Comparison of ENCODE assay signal across 14 cellular contexts in genomic region chr16:4110065-4110464, GRCh38.
"Had no signal": no experiment of that assay in that cellular context is flagged by ENCODE, and none has a peak within 500 bp of the region (broad histone marks: within the 10 kb centered on the region; RNA-seq: fewer than 3 reads in every experiment).

No MANE protein-coding gene starts in this region.

- DNase-seq: activated CD4-positive, alpha-beta T cell treated with anti-CD3 and anti-CD28 coated beads, Interleukin-2, amount 10 ng/mL, durations not matched to agents 24 days and 14 days; activated naive CD4-positive, alpha-beta T cell treated with anti-CD3 and anti-CD28 coated beads for 36 hours; effector CD4-positive, alpha-beta T cell; foreskin keratinocyte; left ventricle myocardium superior; naive thymus-derived CD4-positive, alpha-beta T cell; stimulated activated CD4-positive, alpha-beta T cell treated with anti-CD3 and anti-CD28 coated beads, Interleukin-4, amount 100 ng/mL, for 1 hour; stimulated activated CD8-positive, alpha-beta memory T cell treated with anti-CD3 and anti-CD28 coated beads, Interleukin-4, amount 100 ng/mL, for 48 hours; stimulated activated naive CD8-positive, alpha-beta T cell treated with anti-CD3 and anti-CD28 coated beads, Interleukin-15, amount 100 ng/mL, for 72 hours had no signal

- H3K27ac Mint-ChIP-seq: activated CD4-positive, alpha-beta T cell treated with anti-CD3 and anti-CD28 coated beads, Interleukin-2, amount 10 ng/mL, durations not matched to agents 24 days and 14 days; activated naive CD4-positive, alpha-beta T cell treated with anti-CD3 and anti-CD28 coated beads for 36 hours; activated T-helper 1 cell treated with anti-CD3 and anti-CD28 coated beads, Interleukin-12 subunit alpha, Interleukin-12 subunit beta, Interleukin-2, Interleukin-4 antibody, amounts not matched to agents 30 ng/mL and 10 ng/mL and 1 ng/mL, durations not matched to agents 14 hours and 24 hours and 36 hours; naive thymus-derived CD4-positive, alpha-beta T cell had no signal

- ATAC-seq: foreskin keratinocyte; heart left ventricle; left ventricle myocardium superior; naive thymus-derived CD4-positive, alpha-beta T cell; stimulated activated naive CD8-positive, alpha-beta T cell treated with anti-CD3 and anti-CD28 coated beads, Interleukin-15, amount 100 ng/mL, for 72 hours had no signal

- FAIRE-seq: endothelial cell of umbilical vein, islet of Langerhans had no signal

- H3K36me3 ChIP-seq: thoracic aorta had no signal

- H3K27me3 Mint-ChIP-seq: activated CD4-positive, alpha-beta T cell treated with anti-CD3 and anti-CD28 coated beads, Interleukin-2, amount 10 ng/mL, durations not matched to agents 24 days and 14 days; naive thymus-derived CD4-positive, alpha-beta T cell; stimulated activated naive CD8-positive, alpha-beta T cell treated with anti-CD3 and anti-CD28 coated beads, Interleukin-15, amount 100 ng/mL, for 72 hours had no signal

- H3K9me3 Mint-ChIP-seq: activated CD4-positive, alpha-beta T cell treated with anti-CD3 and anti-CD28 coated beads, Interleukin-2, amount 10 ng/mL, durations not matched to agents 24 days and 14 days; activated T-helper 1 cell treated with anti-CD3 and anti-CD28 coated beads, Interleukin-12 subunit alpha, Interleukin-12 subunit beta, Interleukin-2, Interleukin-4 antibody, amounts not matched to agents 30 ng/mL and 10 ng/mL and 1 ng/mL, durations not matched to agents 14 hours and 24 hours and 36 hours; naive thymus-derived CD4-positive, alpha-beta T cell; stimulated activated naive CD8-positive, alpha-beta T cell treated with anti-CD3 and anti-CD28 coated beads, Interleukin-15, amount 100 ng/mL, for 72 hours had no signal

- H3K27ac ChIP-seq: foreskin keratinocyte had no signal

- H3K27me3 ChIP-seq: foreskin keratinocyte, heart left ventricle had no signal

- H3K9me3 ChIP-seq: heart left ventricle, thoracic aorta had no signal

- H3K4me3 Mint-ChIP-seq: activated CD4-positive, alpha-beta T cell treated with anti-CD3 and anti-CD28 coated beads, Interleukin-2, amount 10 ng/mL, durations not matched to agents 24 days and 14 days; activated naive CD4-positive, alpha-beta T cell treated with anti-CD3 and anti-CD28 coated beads for 36 hours; activated T-helper 1 cell treated with anti-CD3 and anti-CD28 coated beads, Interleukin-12 subunit alpha, Interleukin-12 subunit beta, Interleukin-2, Interleukin-4 antibody, amounts not matched to agents 30 ng/mL and 10 ng/mL and 1 ng/mL, durations not matched to agents 14 hours and 24 hours and 36 hours; naive thymus-derived CD4-positive, alpha-beta T cell; stimulated activated naive CD8-positive, alpha-beta T cell treated with anti-CD3 and anti-CD28 coated beads, Interleukin-15, amount 100 ng/mL, for 72 hours had no signal
